ENCODE assay signal across 24 cellular contexts in the genomic region with DNA sequence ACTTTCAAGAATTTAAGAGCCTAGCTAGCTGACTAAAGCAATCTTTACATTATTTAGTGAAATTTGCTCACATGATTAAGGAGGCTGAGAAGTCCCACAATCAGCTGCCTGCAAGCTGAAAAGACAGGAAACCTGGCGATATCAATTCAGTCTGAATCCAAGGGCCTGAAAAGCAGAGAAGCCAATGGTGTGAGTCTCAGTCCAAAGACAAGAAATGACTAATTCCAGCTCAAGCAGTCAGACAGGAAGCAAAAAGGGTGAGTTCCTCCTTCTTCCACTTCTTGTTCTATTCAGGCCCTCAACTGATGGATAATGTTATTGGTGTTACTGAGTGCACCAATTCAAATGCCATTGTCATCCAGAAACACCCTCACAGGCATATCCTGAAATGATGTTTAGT.
DNase-seq lines count a peak whose midpoint lies in the region; ATAC-seq and TF ChIP-seq lines count a peak whose summit lies in the region.
"Had no signal": no experiment of that assay in that cellular context is flagged by ENCODE, and none has a peak within 500 bp of the region (broad histone marks: within the 10 kb centered on the region; RNA-seq: fewer than 3 reads in every experiment).

No MANE protein-coding gene starts in this region.

- no peaks in the 10 kb centered on the region for H3F3A ChIP-seq in MM.1S (ENCODE audit: insufficient read depth, low read length)

- H3K4me1 ChIP-seq in osteoblast (ENCODE audit: insufficient read depth, low read length) (peaks cover 3% of the 10 kb centered on the region), MM.1S (ENCODE audit: low read length) (no peaks in the 10 kb centered on the region), sigmoid colon (no peaks in the 10 kb centered on the region), left lung (no peaks in the 10 kb centered on the region)
- H3K4me1 ChIP-seq: esophagus muscularis mucosa, HAP-1, heart left ventricle, lower lobe of right lung, psoas muscle, spleen, stomach, upper lobe of left lung had no signal

- H3K9me3 ChIP-seq in osteoblast (ENCODE audit: low read depth, low read length) (no peaks in the 10 kb centered on the region), MM.1S (replicated peaks; ENCODE audit: insufficient read depth, low read length) (no peaks in the 10 kb centered on the region), sigmoid colon (peaks cover 0 to 3% (median 0%) of the 10 kb centered on the region in 4 donors), left lung (no peaks in the 10 kb centered on the region)
- H3K9me3 ChIP-seq: HAP-1, lower lobe of right lung, psoas muscle, upper lobe of left lung had no signal

- H3K27ac ChIP-seq in osteoblast (ENCODE audit: low read depth, low read length) (peak overlapping the region; percentile 38), MM.1S (ENCODE audit: low read length) (no peak overlapping the region), sigmoid colon (no peak overlapping the region), left lung (no peak overlapping the region)
- H3K27ac ChIP-seq: esophagus muscularis mucosa, heart left ventricle, lower lobe of right lung, psoas muscle, spleen, stomach, upper lobe of left lung had no signal

- no peak for TF ChIP-seq POLR2A in sigmoid colon (IDR thresholded peaks at IDR 0.05)

- H4K20me1 ChIP-seq in osteoblast (ENCODE audit: insufficient read depth, low read length), result no peaks in the 10 kb centered on the region
- no peaks in the 10 kb centered on the region for H4K20me1 ChIP-seq in MM.1S (ENCODE audit: insufficient read depth, low read length)

- WGBS in sigmoid colon, 2 donors, result 71 to 82% methylated on average over 1 of the region's 1 CpG

- H3K4me3 ChIP-seq in epithelial cell of esophagus (ENCODE audit: low read length), result no peak overlapping the region
- H3K4me3 ChIP-seq in osteoblast (ENCODE audit: insufficient read depth, low read length), result no peak overlapping the region
- no peak overlapping the region for H3K4me3 ChIP-seq in MM.1S (ENCODE audit: low read length)
- no peak overlapping the region for H3K4me3 ChIP-seq in sigmoid colon
- H3K4me3 ChIP-seq in left lung, result no peak overlapping the region
- H3K4me3 ChIP-seq: esophagus muscularis mucosa, HAP-1, heart left ventricle, lower lobe of right lung, psoas muscle, spleen, stomach, upper lobe of left lung had no signal

- ATAC-seq in left lung, result no peak
- ATAC-seq: heart left ventricle, lower lobe of right lung, psoas muscle had no signal

- DNase-seq in ELR (ENCODE audit: low read depth) (peak; percentile 7), NCI-H226 (peak; percentile 68), epithelial cell of esophagus (ENCODE audit: low read depth) (peak; percentile 54), osteoblast (ENCODE audit: insufficient read length, low spot score, missing footprints) (peak; percentile 22), MV-4-11 (lab: John Stamatoyannopoulos, UW) (no peak), MM.1S (no peak), sigmoid colon (no peak), left lung (no peak)
- DNase-seq: activated CD4-positive, alpha-beta T cell treated with anti-CD3 and anti-CD28 coated beads, Interleukin-2, amount 10 ng/mL, durations not matched to agents 7 days and 5 days; DMS79; heart left ventricle; immature natural killer cell; lower lobe of right lung; NCI-H146; NCI-H2171; NCI-H748 treated with DMSO at 0.1 percent for 48 hours; psoas muscle; spleen; stimulated activated CD4-positive, alpha-beta T cell treated with anti-CD3 and anti-CD28 coated beads, Interleukin-4, amount 100 ng/mL, for 4 hours; stomach; T-helper 1 cell; upper lobe of left lung had no signal

- H3K9me2 ChIP-seq in MM.1S (replicated peaks; ENCODE audit: insufficient read depth, low read length), result no peaks in the 10 kb centered on the region

- H3K36me3 ChIP-seq in osteoblast (ENCODE audit: insufficient read depth, low read length) (no peaks in the 10 kb centered on the region), MM.1S (replicated peaks; ENCODE audit: insufficient read depth, low read length) (no peaks in the 10 kb centered on the region), sigmoid colon (no peaks in the 10 kb centered on the region), left lung (no peaks in the 10 kb centered on the region)
- H3K36me3 ChIP-seq: esophagus muscularis mucosa, HAP-1, heart left ventricle, lower lobe of right lung, spleen, stomach, upper lobe of left lung had no signal

- TF ChIP-seq CTCF in epithelial cell of esophagus (IDR thresholded peaks at IDR 0.05; ENCODE audit: insufficient read depth, low read depth, low read length, missing control alignments) (no peak), osteoblast (IDR thresholded peaks at IDR 0.05; ENCODE audit: extremely low read depth, low read depth, low read length) (no peak), MM.1S (IDR thresholded peaks at IDR 0.05; ENCODE audit: low read length) (no peak), sigmoid colon (IDR thresholded peaks at IDR 0.05) (no peak), left lung (IDR thresholded peaks at IDR 0.05) (no peak)

- H3K4me2 ChIP-seq in osteoblast (ENCODE audit: insufficient read depth, low read length) (peak overlapping the region; percentile 51), MM.1S (ENCODE audit: low read depth, low read length) (no peak overlapping the region)

- H3K79me2 ChIP-seq in osteoblast (ENCODE audit: insufficient read depth, low read length), result no peaks in the 10 kb centered on the region
- no peaks in the 10 kb centered on the region for H3K79me2 ChIP-seq in MM.1S (ENCODE audit: low read length)

- no peak overlapping the region for H3K9ac ChIP-seq in MM.1S (ENCODE audit: low read length)

- H3K27me3 ChIP-seq in osteoblast (ENCODE audit: insufficient read depth, low read length) (no peaks in the 10 kb centered on the region), MM.1S (replicated peaks; ENCODE audit: insufficient read depth, low read length) (no peaks in the 10 kb centered on the region), sigmoid colon (no peaks in the 10 kb centered on the region), left lung (no peaks in the 10 kb centered on the region)
- H3K27me3 ChIP-seq: esophagus muscularis mucosa, heart left ventricle, spleen, stomach, upper lobe of left lung had no signal

- intact Hi-C loops in sigmoid colon (cut with DNase I), result no loop called here
- intact Hi-C loops in left lung (cut with DNase I), result no loop called here

- TF ChIP-seq EP300 in sigmoid colon (IDR thresholded peaks at IDR 0.05), result no peak

- H2AFZ ChIP-seq in osteoblast (ENCODE audit: low read length), result peak overlapping the region; percentile 13
- no peak overlapping the region for H2AFZ ChIP-seq in MM.1S (ENCODE audit: low read length)

Comparison
In these comparisons a context has a peak if more than half of its experiments do, and no peak if none do; other contexts are left out.
1. DNase-seq: peak in ELR (single experiment), NCI-H226 (single experiment), epithelial cell of esophagus (single experiment) and osteoblast (single experiment); none in MV-4-11 (single experiment), MM.1S (single experiment), sigmoid colon (single experiment) and left lung (0 of 2).